1 cellular context compared by ENCODE assay signal in the genomic region with DNA sequence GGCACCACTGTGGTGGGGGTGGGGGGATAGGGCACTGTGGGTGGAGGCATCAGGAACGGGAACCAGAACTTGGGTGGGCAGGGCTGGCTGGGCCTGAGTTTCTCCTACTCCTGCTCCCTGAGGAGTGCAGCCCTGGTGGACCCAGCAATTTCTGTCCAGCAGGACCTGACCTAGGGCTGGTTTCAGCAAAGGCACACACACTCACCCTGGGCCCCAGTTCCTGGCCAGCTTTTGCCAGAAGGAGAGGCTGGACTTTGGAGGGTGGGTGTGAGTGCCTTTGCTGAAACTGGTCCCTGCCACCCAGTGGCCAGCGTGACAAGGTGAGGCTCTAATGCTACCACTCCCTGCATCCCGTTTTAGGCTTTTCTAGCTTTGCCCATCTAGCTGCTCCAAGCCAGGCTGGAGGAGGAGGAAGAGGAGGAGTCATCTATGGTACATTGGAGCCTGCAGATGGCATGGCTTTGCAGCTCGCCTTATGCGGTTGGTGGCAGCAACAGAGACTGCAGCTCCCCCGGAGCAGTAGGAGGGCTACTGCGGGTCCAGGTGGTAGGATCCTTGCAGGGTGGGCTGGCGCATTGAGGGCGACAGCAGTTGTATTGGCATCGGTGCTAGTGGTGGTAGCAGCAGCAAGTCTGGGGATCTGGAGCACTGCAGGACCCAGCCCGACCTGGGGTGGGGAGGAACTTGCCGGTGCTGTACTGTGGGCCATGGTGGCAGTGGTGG.
TF ChIP-seq lines count a peak whose summit lies in the region.

No MANE protein-coding gene starts in this region.

TF ChIP-seq in GM12878, 131 proteins besides CTCF, POLR2A, EP300 and RAD21:
- no peak for TF ChIP-seq SP1 (IDR thresholded peaks at IDR 0.05; ENCODE audit: low read depth, low read length)
- TF ChIP-seq, protein P1, sequence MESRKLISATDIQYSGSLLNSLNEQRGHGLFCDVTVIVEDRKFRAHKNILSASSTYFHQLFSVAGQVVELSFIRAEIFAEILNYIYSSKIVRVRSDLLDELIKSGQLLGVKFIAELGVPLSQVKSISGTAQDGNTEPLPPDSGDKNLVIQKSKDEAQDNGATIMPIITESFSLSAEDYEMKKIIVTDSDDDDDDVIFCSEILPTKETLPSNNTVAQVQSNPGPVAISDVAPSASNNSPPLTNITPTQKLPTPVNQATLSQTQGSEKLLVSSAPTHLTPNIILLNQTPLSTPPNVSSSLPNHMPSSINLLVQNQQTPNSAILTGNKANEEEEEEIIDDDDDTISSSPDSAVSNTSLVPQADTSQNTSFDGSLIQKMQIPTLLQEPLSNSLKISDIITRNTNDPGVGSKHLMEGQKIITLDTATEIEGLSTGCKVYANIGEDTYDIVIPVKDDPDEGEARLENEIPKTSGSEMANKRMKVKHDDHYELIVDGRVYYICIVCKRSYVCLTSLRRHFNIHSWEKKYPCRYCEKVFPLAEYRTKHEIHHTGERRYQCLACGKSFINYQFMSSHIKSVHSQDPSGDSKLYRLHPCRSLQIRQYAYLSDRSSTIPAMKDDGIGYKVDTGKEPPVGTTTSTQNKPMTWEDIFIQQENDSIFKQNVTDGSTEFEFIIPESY (IDR thresholded peaks at IDR 0.05): no peak
- no peak for TF ChIP-seq CREM (IDR thresholded peaks at IDR 0.05; ENCODE audit: low read depth)
- no peak for TF ChIP-seq NR2C1 (IDR thresholded peaks at IDR 0.05)
- TF ChIP-seq POLR2AphosphoS5 (IDR thresholded peaks at IDR 0.05; ENCODE audit: low read length): no peak
- no peak for TF ChIP-seq EZH2 (IDR thresholded peaks at IDR 0.05; ENCODE audit: borderline replicate concordance, control insufficient read depth, low read depth, low read length)
